ENCODE assay signal across 14 cellular contexts in the genomic region with DNA sequence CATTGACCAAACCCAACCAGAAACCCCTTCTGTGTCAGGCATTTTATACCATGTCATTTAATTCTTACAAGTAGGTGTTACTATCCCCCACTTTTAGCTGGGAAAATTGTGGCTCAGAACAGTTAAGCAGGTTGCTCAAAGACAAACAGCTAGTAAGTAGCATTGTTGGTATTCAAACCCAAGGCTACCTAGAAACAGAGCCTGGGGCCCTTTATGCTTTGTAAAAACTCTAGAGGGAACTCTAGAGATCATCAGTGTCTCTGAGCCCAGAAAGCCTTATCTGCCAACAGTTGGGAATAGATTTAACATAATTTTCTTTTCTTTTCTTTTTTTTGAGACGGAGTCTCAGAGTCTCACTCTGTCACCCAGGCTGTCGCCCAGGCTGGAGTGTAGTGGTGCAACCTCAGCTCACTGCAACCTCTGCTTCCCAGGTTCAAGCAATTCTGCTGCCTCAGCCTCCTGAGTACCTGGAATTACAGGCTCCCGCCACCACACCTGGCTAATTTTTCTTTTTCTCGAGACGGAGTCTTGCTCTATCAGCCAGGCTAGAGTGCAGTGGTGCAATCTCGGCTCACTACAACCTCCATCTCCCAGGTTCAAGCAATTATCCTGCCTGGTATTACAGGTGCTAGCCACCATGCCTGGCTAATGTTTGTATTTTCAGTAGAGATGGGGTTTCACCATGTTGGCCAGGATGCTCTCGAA. TPM values are rescaled to one million over a fixed set of nuclear protein-coding genes. Genes with fewer than 3 reads are reported as not detected.
DNase-seq lines count a peak whose midpoint lies in the region; ATAC-seq and TF ChIP-seq lines count a peak whose summit lies in the region.
"Had no signal": no experiment of that assay in that cellular context is flagged by ENCODE, and none has a peak within 500 bp of the region (broad histone marks: within the 10 kb centered on the region; RNA-seq: fewer than 3 reads in every experiment).

No MANE protein-coding gene starts in this region.

- no peaks in the 10 kb centered on the region for H3K79me2 ChIP-seq in hepatocyte

- no peak for ATAC-seq in T-helper 17 cell
- ATAC-seq in stimulated activated memory B cell treated with anti-CD40 and anti-IgM and Interleukin-4, amounts not matched to agents 10 μg/mL and 1 μg/mL and 100 μg/mL, for 72 hours: no peak

- WGBS in hepatocyte (ENCODE audit: low lambda C conversion rate, missing lambda C conversion rate): 92% methylated on average over 7 of the region's 7 CpGs

- H3K9me3 ChIP-seq in BLaER1 treated with 17β-estradiol and CSF1 and Interleukin-3, amounts not matched to agents 10 nM and 100 nM (replicated peaks in 1 of 11): no peaks in the 10 kb centered on the region
- H3K9me3 ChIP-seq in T-helper 17 cell (ENCODE audit: control insufficient read depth, low read length, poor library complexity, severe bottlenecking) (no peaks in the 10 kb centered on the region), hepatocyte (ENCODE audit: low read depth) (no peaks in the 10 kb centered on the region)
- H3K9me3 ChIP-seq: adrenal gland, esophagus squamous epithelium, right lobe of liver had no signal

- no peak overlapping the region for H3K4me3 ChIP-seq in BLaER1 treated with 17β-estradiol and CSF1 and Interleukin-3, amounts not matched to agents 10 nM and 100 nM
- no peak overlapping the region for H3K4me3 ChIP-seq in hepatocyte
- H3K4me3 ChIP-seq: adrenal gland, esophagus squamous epithelium, right lobe of liver had no signal

- peaks cover 50 to 72% (median 55%) of the 10 kb centered on the region in 10 experiments for H3K4me1 ChIP-seq in BLaER1 treated with 17β-estradiol and CSF1 and Interleukin-3, amounts not matched to agents 10 nM and 100 nM
- H3K4me1 ChIP-seq in hepatocyte (ENCODE audit: insufficient read depth): peaks cover 21% of the 10 kb centered on the region

- no peak overlapping the region for H3K4me3 Mint-ChIP-seq in T-helper 17 cell
- no peak overlapping the region for H3K4me3 Mint-ChIP-seq in stimulated activated memory B cell treated with anti-CD40 and anti-IgM and Interleukin-4, amounts not matched to agents 10 μg/mL and 1 μg/mL and 100 μg/mL, for 72 hours
- H3K4me3 Mint-ChIP-seq: natural killer cell had no signal

- no peaks in the 10 kb centered on the region for H3K36me3 ChIP-seq in BLaER1 treated with 17β-estradiol and CSF1 and Interleukin-3, amounts not matched to agents 10 nM and 100 nM
- H3K36me3 ChIP-seq in hepatocyte (replicated peaks; ENCODE audit: insufficient read depth, low read depth): no peaks in the 10 kb centered on the region
- H3K36me3 ChIP-seq: adrenal gland, esophagus squamous epithelium, right lobe of liver had no signal

- no peak overlapping the region for H2AFZ ChIP-seq in hepatocyte

- H3K27ac ChIP-seq in BLaER1 treated with 17β-estradiol and CSF1 and Interleukin-3, amounts not matched to agents 10 nM and 100 nM: peak overlapping the region; percentile 14 to 87 (median 72); a peak in 21 of 22 replicates
- peak overlapping the region; percentile 91 for H3K27ac ChIP-seq in hepatocyte
- H3K27ac ChIP-seq: right lobe of liver had no signal

- H4K20me1 ChIP-seq in BLaER1 treated with 17β-estradiol and CSF1 and Interleukin-3, amounts not matched to agents 10 nM and 100 nM: no peaks in the 10 kb centered on the region
- no peaks in the 10 kb centered on the region for H4K20me1 ChIP-seq in hepatocyte (ENCODE audit: insufficient read depth, poor library complexity, severe bottlenecking)

- H3K9ac ChIP-seq in BLaER1 treated with 17β-estradiol and CSF1 and Interleukin-3, amounts not matched to agents 10 nM and 100 nM: peak overlapping the region in 8 of 11 experiments; percentile 46 to 77 (median 66); a peak in 11 of 22 replicates

- no peaks in the 10 kb centered on the region for H3K9me2 ChIP-seq in hepatocyte (replicated peaks; ENCODE audit: insufficient read depth)

- no peaks in the 10 kb centered on the region for H3K9me3 Mint-ChIP-seq in stimulated activated memory B cell treated with anti-CD40 and anti-IgM and Interleukin-4, amounts not matched to agents 10 μg/mL and 1 μg/mL and 100 μg/mL, for 72 hours
- H3K9me3 Mint-ChIP-seq: natural killer cell had no signal

- TF ChIP-seq CTCF in hepatocyte (IDR thresholded peaks at IDR 0.05; ENCODE audit: poor library complexity): no peak

- peaks cover 35% of the 10 kb centered on the region for H3K4me1 Mint-ChIP-seq in T-helper 17 cell
- H3K4me1 Mint-ChIP-seq in stimulated activated memory B cell treated with anti-CD40 and anti-IgM and Interleukin-4, amounts not matched to agents 10 μg/mL and 1 μg/mL and 100 μg/mL, for 72 hours: peaks cover 43% of the 10 kb centered on the region

- H3K27me3 ChIP-seq in BLaER1 treated with 17β-estradiol and CSF1 and Interleukin-3, amounts not matched to agents 10 nM and 100 nM: no peaks in the 10 kb centered on the region
- no peaks in the 10 kb centered on the region for H3K27me3 ChIP-seq in hepatocyte
- H3K27me3 ChIP-seq: adrenal gland, esophagus squamous epithelium, right lobe of liver had no signal

- H3K36me3 Mint-ChIP-seq in T-helper 17 cell (ENCODE audit: low read depth): no peaks in the 10 kb centered on the region
- no peaks in the 10 kb centered on the region for H3K36me3 Mint-ChIP-seq in stimulated activated memory B cell treated with anti-CD40 and anti-IgM and Interleukin-4, amounts not matched to agents 10 μg/mL and 1 μg/mL and 100 μg/mL, for 72 hours
- H3K36me3 Mint-ChIP-seq: natural killer cell had no signal

- H3K27ac Mint-ChIP-seq in T-helper 17 cell: peak overlapping the region; percentile 94
- no peak overlapping the region for H3K27ac Mint-ChIP-seq in stimulated activated memory B cell treated with anti-CD40 and anti-IgM and Interleukin-4, amounts not matched to agents 10 μg/mL and 1 μg/mL and 100 μg/mL, for 72 hours
- H3K27ac Mint-ChIP-seq: natural killer cell had no signal

- in situ Hi-C loops in KBM-7 (cut with MboI; ENCODE audit: low pct_unique_long_range_greater_than_20kb, low sequenced_read_pairs): no loop called here

- DNase-seq in ELF-1 (ENCODE audit: low read depth, low spot score) (peak; percentile 18), T-helper 17 cell (no peak), hepatocyte (ENCODE audit: low spot score) (no peak), T1000 (lab: John Stamatoyannopoulos, UW) (no peak), SKM-1 (lab: John Stamatoyannopoulos, UW; ENCODE audit: unreplicated experiment) (no peak), KBM-7 (no peak)
- DNase-seq: COR-L47, esophagus squamous epithelium, natural killer cell, NCI-H524, right lobe of liver had no signal

- peak overlapping the region; percentile 63 to 96 (median 87) for H3K4me2 ChIP-seq in BLaER1 treated with 17β-estradiol and CSF1 and Interleukin-3, amounts not matched to agents 10 nM and 100 nM
- no peak overlapping the region for H3K4me2 ChIP-seq in hepatocyte

- H3K27me3 Mint-ChIP-seq in T-helper 17 cell: no peaks in the 10 kb centered on the region
- H3K27me3 Mint-ChIP-seq in stimulated activated memory B cell treated with anti-CD40 and anti-IgM and Interleukin-4, amounts not matched to agents 10 μg/mL and 1 μg/mL and 100 μg/mL, for 72 hours: no peaks in the 10 kb centered on the region

RNA-seq across cellular contexts. Expression of gene OSBPL9, which starts 48.5 kb away (rescaled TPM):
- total RNA-seq in T-helper 17 cell: 10 to 100 TPM; 47.3 to 49.2 TPM
- total RNA-seq in hepatocyte: 107 and 288 TPM in 2 replicates
- polyA plus RNA-seq in hepatocyte: 59.5 and 71.0 TPM in 2 replicates

RNA-seq across cellular contexts. Expression of gene EPS15, which starts 49.3 kb away (rescaled TPM):
- total RNA-seq in T-helper 17 cell (10 to 100 TPM; 88.2 to 98.8 TPM), hepatocyte (38.6 and 46.0 TPM in 2 replicates)
- 14.9 and 15.6 TPM in 2 replicates for polyA plus RNA-seq in hepatocyte
